ENCODE assay signal across 13 cellular contexts in genomic region chr1:61241864-61242472, GRCh38.
DNase-seq lines count a peak whose midpoint lies in the region; ATAC-seq, FAIRE-seq and TF ChIP-seq lines count a peak whose summit lies in the region.
"Had no signal": no experiment of that assay in that cellular context is flagged by ENCODE, and none has a peak within 500 bp of the region (broad histone marks: within the 10 kb centered on the region; RNA-seq: fewer than 3 reads in every experiment).

No MANE protein-coding gene starts in this region.

- H3K27ac ChIP-seq in VCaP: peak overlapping the region; percentile 81
- H3K27ac ChIP-seq in heart left ventricle: peak overlapping the region; percentile 48 to 81 (median 79)
- no peak overlapping the region for H3K27ac ChIP-seq in osteoblast (ENCODE audit: low read depth, low read length)
- H3K27ac ChIP-seq in small intestine (ENCODE audit: low read depth in 1 of 2, low read length in 1 of 2): no peak overlapping the region
- H3K27ac ChIP-seq in H9 (ENCODE audit: insufficient read length, low read depth, low read length): no peak overlapping the region
- no peak overlapping the region for H3K27ac ChIP-seq in brain microvascular endothelial cell
- H3K27ac ChIP-seq: WERI-Rb-1 had no signal

- no peak overlapping the region for H3K23ac ChIP-seq in H9 (ENCODE audit: insufficient read length, low read depth, low read length)

- peaks cover 0 to 10% of the 10 kb centered on the region in 2 experiments; a peak in 2 of 5 replicates for H3K9me3 Mint-ChIP-seq in H9
- H3K9me3 Mint-ChIP-seq: activated naive CD4-positive, alpha-beta T cell treated with anti-CD3 and anti-CD28 coated beads, Interleukin-2, amount 50 U/mL, for 72 hours had no signal

- H2AK5ac ChIP-seq in H9 (ENCODE audit: insufficient read length, low read length): no peak overlapping the region

- no peak overlapping the region for H2BK15ac ChIP-seq in H9 (ENCODE audit: low read depth, low read length)

- H2BK5ac ChIP-seq in H9 (ENCODE audit: insufficient read length, low read length): no peak overlapping the region

- no peak overlapping the region for H3K18ac ChIP-seq in H9 (ENCODE audit: insufficient read length, low read depth, low read length)

- no peak overlapping the region for H3K27ac Mint-ChIP-seq in H9
- H3K27ac Mint-ChIP-seq: activated naive CD4-positive, alpha-beta T cell treated with anti-CD3 and anti-CD28 coated beads, Interleukin-2, amount 50 U/mL, for 72 hours had no signal

- peaks cover 0 to 8% (median 0%) of the 10 kb centered on the region in 12 donors for H3K9me3 ChIP-seq in heart left ventricle
- no peaks in the 10 kb centered on the region for H3K9me3 ChIP-seq in osteoblast (ENCODE audit: low read depth, low read length)
- no peaks in the 10 kb centered on the region for H3K9me3 ChIP-seq in small intestine (ENCODE audit: control insufficient read depth, low read depth)
- H3K9me3 ChIP-seq in H9 (ENCODE audit: control insufficient read depth, low read depth, low read length): no peaks in the 10 kb centered on the region

- H4K20me1 ChIP-seq in osteoblast (ENCODE audit: insufficient read depth, low read length) (no peaks in the 10 kb centered on the region), H9 (ENCODE audit: control insufficient read depth, insufficient read depth, insufficient read length) (no peaks in the 10 kb centered on the region)

- H3K56ac ChIP-seq in H9 (ENCODE audit: insufficient read length, low read depth, low read length): no peak overlapping the region

- H3K4me2 ChIP-seq in osteoblast (ENCODE audit: insufficient read depth, low read length) (peak overlapping the region; percentile 53), H9 (ENCODE audit: insufficient read depth, insufficient read length, low read length) (no peak overlapping the region)
- H3K4me2 ChIP-seq: GM23338 had no signal

- peaks cover 31 to 39% of the 10 kb centered on the region in 2 experiments for H3K4me1 Mint-ChIP-seq in H9

- H4K5ac ChIP-seq in H9 (ENCODE audit: insufficient read length, low read depth, low read length): no peak overlapping the region

- no peak for FAIRE-seq in small intestine (lab: Jason Lieb, UNC)
- FAIRE-seq: GM12891 had no signal

- no peaks in the 10 kb centered on the region for H3K27me3 Mint-ChIP-seq in H9 (ENCODE audit: low read depth)

- TF ChIP-seq POLR2A in heart left ventricle (IDR thresholded peaks at IDR 0.05): no peak

- no peak overlapping the region for H4K8ac ChIP-seq in H9 (replicated peaks; ENCODE audit: insufficient read length, low read depth, low read length)

- no peaks in the 10 kb centered on the region for H3K79me1 ChIP-seq in H9 (ENCODE audit: insufficient read depth, low read depth, low read length, poor library complexity, severe bottlenecking)

- H2AFZ ChIP-seq in osteoblast (ENCODE audit: low read length): peak overlapping the region; percentile 85
- no peak overlapping the region for H2AFZ ChIP-seq in H9 (ENCODE audit: low read length)
- H2AFZ ChIP-seq: GM23338 had no signal

- peak; percentile 46 to 63 (median 55) for ATAC-seq in heart left ventricle
- ATAC-seq: activated naive CD4-positive, alpha-beta T cell treated with anti-CD3 and anti-CD28 coated beads, Interleukin-2, amount 50 U/mL, for 72 hours; GM23338 had no signal

- H3K9ac ChIP-seq in H9 (ENCODE audit: extremely low read depth, insufficient read length, low read length): no peak overlapping the region

- intact Hi-C loops in heart left ventricle (cut with DNase I): loop anchor here in 5 of 10 donors (5.0 to 10.0 kb wide), 4 partner anchors 57 to 187 kb away; partner anchors contain the start of gene NFIA (in 2 of the 5)

- peak overlapping the region in 9 of 12 donors; percentile 20 to 35 (median 28) for H3K4me3 ChIP-seq in heart left ventricle
- no peak overlapping the region for H3K4me3 ChIP-seq in osteoblast (ENCODE audit: insufficient read depth, low read length)
- no peak overlapping the region for H3K4me3 ChIP-seq in small intestine (ENCODE audit: low read depth in 1 of 2, low read length in 2 of 2)
- no peak overlapping the region for H3K4me3 ChIP-seq in brain microvascular endothelial cell (ENCODE audit: low read depth, low read length)
- H3K4me3 ChIP-seq: GM23338 had no signal

- peaks cover 0 to 14% (median 2%) of the 10 kb centered on the region in 3 experiments; a peak in 2 of 7 replicates for H3K36me3 Mint-ChIP-seq in H9 (ENCODE audit: insufficient read depth in 1 of 3, low read depth in 3 of 3)
- H3K36me3 Mint-ChIP-seq: activated naive CD4-positive, alpha-beta T cell treated with anti-CD3 and anti-CD28 coated beads, Interleukin-2, amount 50 U/mL, for 72 hours had no signal

- H3K23me2 ChIP-seq in H9 (ENCODE audit: insufficient read length, low read depth, low read length, poor library complexity, severe bottlenecking): no peaks in the 10 kb centered on the region

- H2BK20ac ChIP-seq in H9 (ENCODE audit: low read depth, low read length, poor library complexity, severe bottlenecking): no peak overlapping the region

- H3K4ac ChIP-seq in H9 (ENCODE audit: low read depth, low read length): no peak overlapping the region

- WGBS in heart left ventricle, 4 donors: 43 to 62% (median 53%) methylated on average over 4 of the region's 4 CpGs
- 70 to 90% (median 88%) methylated on average over 4 of the region's 4 CpGs for WGBS in small intestine, 3 donors
- no CpG with 5 or more reads among the region's 4 CpGs for WGBS in H9 (ENCODE audit: extremely low coverage, insufficient read length, low lambda C conversion rate)

- H3K27me3 ChIP-seq in heart left ventricle: no peaks in the 10 kb centered on the region
- no peaks in the 10 kb centered on the region for H3K27me3 ChIP-seq in osteoblast (ENCODE audit: insufficient read depth, low read length)
- H3K27me3 ChIP-seq in small intestine (ENCODE audit: control insufficient read depth in 2 of 2, insufficient read depth in 2 of 2, low read length in 2 of 2): no peaks in the 10 kb centered on the region
- no peaks in the 10 kb centered on the region for H3K27me3 ChIP-seq in H9 (ENCODE audit: insufficient read depth, low read length)
- no peaks in the 10 kb centered on the region for H3K27me3 ChIP-seq in brain microvascular endothelial cell (replicated peaks)

- H3K14ac ChIP-seq in H9 (ENCODE audit: insufficient read depth, low read length): no peak overlapping the region

- H3K36me3 ChIP-seq in heart left ventricle (no peaks in the 10 kb centered on the region), osteoblast (ENCODE audit: insufficient read depth, low read length) (no peaks in the 10 kb centered on the region), small intestine (ENCODE audit: control insufficient read depth in 2 of 2, insufficient read depth in 2 of 2, low read length in 2 of 2) (no peaks in the 10 kb centered on the region), brain microvascular endothelial cell (replicated peaks) (no peaks in the 10 kb centered on the region)
- H3K36me3 ChIP-seq: WERI-Rb-1 had no signal

- in situ Hi-C loops in ACHN (cut with HindIII; ENCODE audit: low pct_ligation_motif_present, low pct_unique_long_range_greater_than_20kb, low sequenced_read_pairs): no loop called here
- in situ Hi-C loops in brain microvascular endothelial cell (cut with HindIII; ENCODE audit: low pct_ligation_motif_present, low sequenced_read_pairs): no loop called here

- H2BK12ac ChIP-seq in H9 (ENCODE audit: insufficient read length, low read depth, low read length): no peak overlapping the region

- no peak overlapping the region for H2BK120ac ChIP-seq in H9 (ENCODE audit: low read depth, low read length, poor library complexity, severe bottlenecking)

- no peak overlapping the region for H3K4me3 Mint-ChIP-seq in H9
- H3K4me3 Mint-ChIP-seq: GM23338 had no signal

- no peak for TF ChIP-seq CTCF in VCaP (conservative IDR thresholded peaks at IDR 0.05)
- TF ChIP-seq CTCF in heart left ventricle (IDR thresholded peaks at IDR 0.05): no peak
- no peak for TF ChIP-seq CTCF in osteoblast (IDR thresholded peaks at IDR 0.05; ENCODE audit: extremely low read depth, low read depth, low read length)
- no peak for TF ChIP-seq CTCF in H9 (conservative IDR thresholded peaks at IDR 0.05)
- TF ChIP-seq CTCF in brain microvascular endothelial cell (IDR thresholded peaks at IDR 0.05; ENCODE audit: low read depth, low read length, missing control alignments): no peak

- H3K4me1 ChIP-seq in heart left ventricle (peaks cover 0 to 71% (median 43%) of the 10 kb centered on the region in 12 donors), osteoblast (ENCODE audit: insufficient read depth, low read length) (peaks cover 8% of the 10 kb centered on the region), small intestine (ENCODE audit: control insufficient read depth in 2 of 2, insufficient read depth in 1 of 2, low read depth in 1 of 2, low read length in 1 of 2) (no peaks in the 10 kb centered on the region), H9 (ENCODE audit: insufficient read depth, low read length) (peaks cover 3% of the 10 kb centered on the region)

- H3K79me2 ChIP-seq in osteoblast (ENCODE audit: insufficient read depth, low read length) (no peaks in the 10 kb centered on the region), H9 (ENCODE audit: insufficient read depth, low read length) (no peaks in the 10 kb centered on the region)

- DNase-seq in ACHN (peak; percentile 28), heart left ventricle (no peak), osteoblast (ENCODE audit: insufficient read length, low spot score, missing footprints) (no peak), small intestine (no peak), H9 (no peak), brain microvascular endothelial cell (no peak), D341Med (ENCODE audit: low spot score) (no peak)
- DNase-seq: NCI-H748 treated with DMSO at 0.1 percent for 48 hours, WERI-Rb-1 had no signal

- no peak overlapping the region for H3T11ph ChIP-seq in H9 (ENCODE audit: low read length)

- H4K91ac ChIP-seq in H9 (ENCODE audit: insufficient read length, low read depth, low read length): no peak overlapping the region

Comparison
In these comparisons a context has a peak if more than half of its experiments do, and no peak if none do; other contexts are left out.
1. H3K27ac ChIP-seq: peak in VCaP (single experiment) and heart left ventricle (12 of 12); none in osteoblast (single experiment), small intestine (0 of 2), H9 (single experiment) and brain microvascular endothelial cell (single experiment).
2. H3K4me3 ChIP-seq: peak in heart left ventricle (9 of 12); none in osteoblast (single experiment), small intestine (0 of 2) and brain microvascular endothelial cell (single experiment).